Comparison of ENCODE assay signal across 8 cellular contexts in the genomic region with DNA sequence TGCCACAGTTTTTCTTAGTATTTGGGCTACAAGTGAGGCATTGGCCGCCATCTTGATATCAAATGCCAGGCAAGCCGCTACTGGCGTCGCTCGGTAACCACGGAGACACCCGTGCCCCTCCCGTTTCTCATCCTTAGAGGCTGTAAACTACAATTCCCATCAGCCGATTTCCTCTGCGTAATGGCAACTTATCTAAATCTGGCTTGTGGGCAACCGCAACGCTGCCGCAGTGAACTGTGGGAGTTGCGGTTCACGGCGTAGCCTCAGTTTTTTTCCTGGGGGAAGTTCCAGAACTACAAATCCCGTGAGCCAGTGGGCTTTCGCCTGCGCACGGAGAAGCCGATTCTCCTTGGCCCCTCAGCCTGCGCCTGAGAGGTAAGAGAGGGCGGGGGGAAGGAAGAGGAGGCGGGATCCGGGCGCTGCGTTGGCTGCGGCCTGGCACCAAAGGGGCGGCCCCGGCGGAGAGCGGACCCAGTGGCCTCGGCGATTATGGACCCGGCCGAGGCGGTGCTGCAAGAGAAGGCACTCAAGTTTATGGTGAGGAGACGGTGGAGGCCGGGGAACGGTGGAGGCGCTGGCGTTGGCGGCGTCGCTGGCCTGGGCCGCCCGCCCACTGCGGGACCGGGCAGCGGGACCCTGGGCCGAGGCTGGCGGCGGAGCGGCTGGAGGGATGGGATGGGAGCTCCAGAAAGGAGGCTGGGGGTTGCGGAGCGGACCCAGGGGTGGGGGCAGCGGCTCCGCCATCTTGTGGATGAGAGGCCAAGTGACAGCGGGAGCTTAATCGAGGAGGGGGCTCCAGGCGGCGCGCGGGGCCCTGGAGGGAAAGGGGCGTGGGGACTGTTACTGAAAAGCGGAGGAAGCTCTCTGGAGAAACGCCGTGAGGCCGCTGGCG. TPM values are rescaled to one million over a fixed set of nuclear protein-coding genes. Genes with fewer than 3 reads are reported as not detected.
DNase-seq lines count a peak whose midpoint lies in the region; ATAC-seq and FAIRE-seq lines count a peak whose summit lies in the region.

Gene BTRC, plus strand, starts transcription at position 474 of the 892 bp plus-strand sequence. Its CDS starts 16 bp downstream, at position 490.

- ATAC-seq in GM19043 (IDR thresholded peaks at IDR 0.05; ENCODE audit: low read depth, unreplicated experiment) (peak; percentile 93), HG03378 (IDR thresholded peaks at IDR 0.05; ENCODE audit: unreplicated experiment) (peak; percentile 90)

- DNase-seq in AG20443 (ENCODE audit: low spot score): peak; percentile 97
- DNase-seq in NCI-H460 (ENCODE audit: extremely low read depth, low read depth): peak; percentile 99
- peak; percentile 91 for DNase-seq in activated CD4-positive, CD25-positive, alpha-beta regulatory T cell treated with anti-CD3 and anti-CD28 coated beads, Interleukin-2, amount 50 U/mL, for 72 hours
- peak; percentile 99 to 100 for DNase-seq in cerebellar nuclear complex (lab: John Stamatoyannopoulos, UW)
- DNase-seq in stimulated activated CD4-positive, alpha-beta T cell treated with anti-CD3 and anti-CD28 coated beads, Interleukin-12 subunit alpha, Interleukin-12 subunit beta, amount 100 ng/mL, for 4 hours: peak; percentile 89

- peak; percentile 92 for FAIRE-seq in islet of Langerhans (lab: Jason Lieb, UNC)

RNA-seq across cellular contexts. Expression of gene BTRC, which starts in this region (rescaled TPM):
- total RNA-seq in NCI-H460 (2014; rRNA removed; shearing (Covaris generic)): 12.2 and 14.9 TPM in 2 replicates
- polyA plus RNA-seq in NCI-H460 (2014; cell fraction: nucleus; rRNA removed): 10.6 and 15.4 TPM in 2 replicates

Comparison
In these comparisons a context has a peak if more than half of its experiments do, and no peak if none do; other contexts are left out.
1. Peak in every context shown above with its lines: DNase-seq and ATAC-seq.